ENCODE assay signal across 8 cellular contexts in the genomic region with DNA sequence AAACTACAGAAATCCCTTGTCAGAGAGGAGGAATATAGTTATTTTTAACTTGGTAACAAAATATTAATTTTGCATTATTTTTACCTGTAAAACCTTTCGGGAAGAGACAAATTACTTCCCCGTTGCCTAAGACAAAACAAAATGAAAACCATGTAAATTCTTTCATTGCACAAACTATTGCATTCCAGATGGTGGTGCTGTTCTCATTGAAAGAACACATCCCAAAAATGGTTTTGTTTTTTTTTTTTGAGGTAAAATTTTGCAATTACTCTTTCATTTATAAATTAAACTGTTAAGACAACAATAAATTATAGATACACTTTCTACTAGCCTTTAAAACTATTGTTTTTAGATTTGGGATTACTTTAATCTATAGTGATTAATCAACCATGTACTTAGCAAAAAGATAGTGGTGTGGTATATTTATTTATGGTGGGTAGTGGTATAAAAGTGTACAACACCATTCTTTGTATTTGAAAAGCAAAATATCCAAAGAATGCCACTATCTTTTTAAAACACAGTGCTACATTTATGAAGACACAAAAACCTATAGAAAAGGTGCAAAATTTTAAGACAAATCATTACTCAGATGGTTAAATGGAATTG.
DNase-seq lines count a peak whose midpoint lies in the region; ATAC-seq, FAIRE-seq and TF ChIP-seq lines count a peak whose summit lies in the region.

No MANE protein-coding gene starts in this region.

- H3K36me3 Mint-ChIP-seq in activated B cell treated with CpG ODN at 0.5 μM for 24 hours (ENCODE audit: low read depth), result peaks cover 4% of the 10 kb centered on the region

- H3K9me3 ChIP-seq in keratinocyte (ENCODE audit: control insufficient read depth, low read depth, low read length), result no peaks in the 10 kb centered on the region

- H2AFZ ChIP-seq in keratinocyte (ENCODE audit: control insufficient read depth, low read length), result no peak overlapping the region

- TF ChIP-seq CTCF in activated B cell treated with CpG ODN at 0.5 μM for 24 hours (IDR thresholded peaks at IDR 0.05) (no peak), keratinocyte (optimal IDR thresholded peaks at IDR 0.05 in 1 of 3, IDR thresholded peaks at IDR 0.05 in 1 of 3, conservative IDR thresholded peaks at IDR 0.05 in 1 of 3; ENCODE audit: extremely low read depth in 1 of 3, insufficient read depth in 2 of 3, low read length in 3 of 3) (peak in 2 of 3 experiments; percentile 50 to 63)

- no peaks in the 10 kb centered on the region for H3K27me3 ChIP-seq in keratinocyte (ENCODE audit: control insufficient read depth, extremely low read depth, insufficient read depth, low read length)

- POLR2A ChIA-PET in activated B cell treated with CpG ODN at 0.5 μM for 24 hours (lab: Charles Lee), result interaction anchor here (0.6 to 1.0 kb wide), 3 partner anchors 54 to 781 kb away, joined by 3 to 9 read pairs (median 4); a partner anchor contains a TSS

- dilution Hi-C loops in keratinocyte (cut with MboI; ENCODE audit: extremely low pct_ligation_motif_present, low sequenced_read_pairs), result no loop called here

- no peaks in the 10 kb centered on the region for H3K79me2 ChIP-seq in keratinocyte (ENCODE audit: control insufficient read depth, insufficient read depth, low read length)

- peaks cover 1% of the 10 kb centered on the region for H3K27me3 Mint-ChIP-seq in activated B cell treated with CpG ODN at 0.5 μM for 24 hours

- CTCF ChIA-PET in activated B cell treated with CpG ODN at 0.5 μM for 24 hours (lab: Charles Lee), result interaction anchor here (0.6 to 3.9 kb wide), 13 partner anchors 24 to 867 kb away, joined by 3 to 22 read pairs (median 6); a partner anchor contains a TSS

- H3K4me3 ChIP-seq in keratinocyte (ENCODE audit: control insufficient read depth in 2 of 3, extremely low read depth in 1 of 3, insufficient read depth in 2 of 3, low read depth in 1 of 3, low read length in 3 of 3), result no peak overlapping the region

- no peak overlapping the region for H3K4me2 ChIP-seq in keratinocyte (ENCODE audit: control insufficient read depth, extremely low read depth, insufficient read depth, low read depth, low read length)

- peak overlapping the region; percentile 4 for H3K4me3 Mint-ChIP-seq in activated B cell treated with CpG ODN at 0.5 μM for 24 hours

- H3K4me1 ChIP-seq in keratinocyte (ENCODE audit: control insufficient read depth, extremely low read depth, insufficient read depth, low read length), result peaks cover 10% of the 10 kb centered on the region

- peaks cover 8% of the 10 kb centered on the region for H3K9me3 Mint-ChIP-seq in activated B cell treated with CpG ODN at 0.5 μM for 24 hours

- ATAC-seq in activated B cell treated with CpG ODN at 0.5 μM for 24 hours (ENCODE audit: low read depth) (no peak), GM21737 (IDR thresholded peaks at IDR 0.05; ENCODE audit: unreplicated experiment) (no peak), HG02763 (IDR thresholded peaks at IDR 0.05; ENCODE audit: unreplicated experiment) (no peak)

- DNase-seq in DMS53 (lab: John Stamatoyannopoulos, UW), result peak; percentile 77
- peak; percentile 52 for DNase-seq in KBM-7
- no peak for DNase-seq in activated B cell treated with CpG ODN at 0.5 μM for 24 hours
- DNase-seq in keratinocyte (ENCODE audit: low read depth, low spot score), result no peak
- no peak for DNase-seq in activated CD4-positive, alpha-beta T cell treated with anti-CD3 and anti-CD28 coated beads, Interleukin-2, amount 50 U/mL, for 1 hour
- no peak for DNase-seq in activated CD4-positive, alpha-beta T cell treated with anti-CD3 and anti-CD28 coated beads, Interleukin-2, amount 50 U/mL, for 48 hours

- FAIRE-seq in keratinocyte (lab: Jason Lieb, UNC), result peak; percentile 34

- H3K9ac ChIP-seq in keratinocyte (ENCODE audit: control insufficient read depth, extremely low read depth, insufficient read depth, low read length), result no peak overlapping the region

- in situ Hi-C loops in KBM-7 (cut with MboI; ENCODE audit: low pct_unique_long_range_greater_than_20kb, low sequenced_read_pairs), result no loop called here

- H3K4me1 Mint-ChIP-seq in activated B cell treated with CpG ODN at 0.5 μM for 24 hours, result peaks cover 35% of the 10 kb centered on the region

- H4K20me1 ChIP-seq in keratinocyte (ENCODE audit: control insufficient read depth, extremely low read depth, insufficient read depth, low read length), result no peaks in the 10 kb centered on the region

- no peak overlapping the region for H3K27ac Mint-ChIP-seq in activated B cell treated with CpG ODN at 0.5 μM for 24 hours

- intact Hi-C loops in activated B cell treated with CpG ODN at 0.5 μM for 24 hours (cut with micrococcal nuclease), result loop anchor here (1.0 to 10.0 kb wide), 7 partner anchors 81 to 831 kb away; a partner anchor contains a TSS

- no peaks in the 10 kb centered on the region for H3K36me3 ChIP-seq in keratinocyte (ENCODE audit: control insufficient read depth in 2 of 2, extremely low read depth in 1 of 2, insufficient read depth in 2 of 2, low read length in 2 of 2)

- peak overlapping the region; percentile 16 for H3K27ac ChIP-seq in keratinocyte (ENCODE audit: control insufficient read depth, insufficient read depth, low read length)

- no peaks in the 10 kb centered on the region for H3K9me1 ChIP-seq in keratinocyte (ENCODE audit: control insufficient read depth, extremely low read depth, insufficient read depth, low read length)

Comparison
In these comparisons a context has a peak if more than half of its experiments do, and no peak if none do; other contexts are left out.
1. DNase-seq: peak in DMS53 (single experiment) and KBM-7 (single experiment); none in activated B cell treated with CpG ODN at 0.5 μM for 24 hours (single experiment), keratinocyte (single experiment), activated CD4-positive, alpha-beta T cell treated with anti-CD3 and anti-CD28 coated beads, Interleukin-2, amount 50 U/mL, for 1 hour (single experiment) and activated CD4-positive, alpha-beta T cell treated with anti-CD3 and anti-CD28 coated beads, Interleukin-2, amount 50 U/mL, for 48 hours (0 of 2).